ENCODE assay signal across 14 cellular contexts in genomic region chr1:43548285-43549271, GRCh38. TPM values are rescaled to one million over a fixed set of nuclear protein-coding genes. Genes with fewer than 3 reads are reported as not detected.
DNase-seq lines count a peak whose midpoint lies in the region; ATAC-seq, FAIRE-seq and TF ChIP-seq lines count a peak whose summit lies in the region.
"Had no signal": no experiment of that assay in that cellular context is flagged by ENCODE, and none has a peak within 500 bp of the region (broad histone marks: within the 10 kb centered on the region; RNA-seq: fewer than 3 reads in every experiment).

No MANE protein-coding gene starts in this region.

- H3K27me3 ChIP-seq in neural progenitor cell (no peaks in the 10 kb centered on the region), HAP-1 (ENCODE audit: low read depth) (no peaks in the 10 kb centered on the region)

- POLR2A ChIA-PET in A549 (lab: Yijun Ruan, JAX) (no interaction called here), WTC11 (lab: Charles Lee) (interaction anchor here (1.3 to 3.5 kb wide), 4 partner anchors 10 to 105 kb away, joined by 3 to 24 read pairs (median 10); partner anchors contain the start of gene PTPRF)

- 54% methylated on average over 10 of the region's 18 CpGs for WGBS in A549 (ENCODE audit: missing lambda C conversion rate)

- H3K36me3 Mint-ChIP-seq in WTC11 (peaks cover 6% of the 10 kb centered on the region), neural progenitor cell (peaks cover 10% of the 10 kb centered on the region)

- TF ChIP-seq CTCF in A549 (IDR thresholded peaks at IDR 0.05) (no peak), WTC11 (IDR thresholded peaks at IDR 0.05) (no peak), neural progenitor cell (IDR thresholded peaks at IDR 0.05) (no peak)

- H3K36me3 ChIP-seq in neural progenitor cell (no peaks in the 10 kb centered on the region), HAP-1 (replicated peaks) (peaks cover 18% of the 10 kb centered on the region)
- H3K36me3 ChIP-seq: spleen had no signal

- peaks cover 33% of the 10 kb centered on the region for H3F3A ChIP-seq in neural progenitor cell (ENCODE audit: low read depth)

- DNase-seq in A549 (ENCODE audit: low read depth in 1 of 2, low spot score in 1 of 2) (peak; percentile 43 to 67), WTC11 (ENCODE audit: low spot score) (no peak), glomerular visceral epithelial cell (ENCODE audit: extremely low spot score) (peak; percentile 25), neural progenitor cell (ENCODE audit: low spot score) (no peak), HAP-1 (ENCODE audit: low spot score in 2 of 2) (no peak), NCI-H2227 (lab: John Stamatoyannopoulos, UW; ENCODE audit: unreplicated experiment) (no peak), iPS-NIHi11 (ENCODE audit: low spot score) (no peak)
- DNase-seq: activated gamma-delta T cell; central memory CD4-positive, alpha-beta T cell; spleen had no signal

- TF ChIP-seq RAD21 in A549 (conservative IDR thresholded peaks at IDR 0.05 in 1 of 2, IDR thresholded peaks at IDR 0.05 in 1 of 2): no peak

- H3K9me3 ChIP-seq in A549 (no peaks in the 10 kb centered on the region), neural progenitor cell (ENCODE audit: low read depth) (no peaks in the 10 kb centered on the region), HAP-1 (no peaks in the 10 kb centered on the region)
- H3K9me3 ChIP-seq: spleen had no signal

- no peak for FAIRE-seq in A549 (lab: Jason Lieb, UNC)
- FAIRE-seq: A204.1, GM12891 had no signal

- peaks cover 37% of the 10 kb centered on the region for H4K20me1 ChIP-seq in neural progenitor cell (ENCODE audit: low read depth)

- H3K79me2 ChIP-seq in neural progenitor cell (ENCODE audit: low read depth): peaks cover 16% of the 10 kb centered on the region

- H3K4me3 ChIP-seq in A549: no peak overlapping the region
- no peak overlapping the region for H3K4me3 ChIP-seq in neural progenitor cell
- H3K4me3 ChIP-seq in HAP-1: no peak overlapping the region
- H3K4me3 ChIP-seq: SK-N-MC, spleen had no signal

- H3K4me1 ChIP-seq in A549 (peaks cover 80% of the 10 kb centered on the region), neural progenitor cell (peaks cover 66% of the 10 kb centered on the region), HAP-1 (0 out of 2 replicates have a peak, but pooled peaks cover 5% of the 10 kb centered on the region)

- H3K4me2 ChIP-seq in A549: peak overlapping the region; percentile 63
- no peak overlapping the region for H3K4me2 ChIP-seq in neural progenitor cell

- no peak for TF ChIP-seq POLR2A in A549 (IDR thresholded peaks at IDR 0.05; ENCODE audit: low read length)

- H3K27ac Mint-ChIP-seq in WTC11 (peak overlapping the region; percentile 98), neural progenitor cell (peak overlapping the region; percentile 87)

- H2AFZ ChIP-seq in neural progenitor cell (replicated peaks): no peak overlapping the region

- ATAC-seq in A549 (peak; percentile 35 to 49; a peak in 5 of 6 replicates), WTC11 (no peak), HG02938 (IDR thresholded peaks at IDR 0.05; ENCODE audit: unreplicated experiment) (no peak)

- H3K27ac ChIP-seq in A549 (peak overlapping the region; percentile 69 to 88), neural progenitor cell (no peak overlapping the region)
- H3K27ac ChIP-seq: SK-N-MC, spleen had no signal

- H3K4me1 Mint-ChIP-seq in WTC11 (peaks cover 92% of the 10 kb centered on the region), neural progenitor cell (peaks cover 68% of the 10 kb centered on the region)

- H3K27me3 Mint-ChIP-seq in WTC11 (ENCODE audit: low read depth): no peaks in the 10 kb centered on the region
- H3K27me3 Mint-ChIP-seq in neural progenitor cell (ENCODE audit: insufficient read depth, low read depth): peaks cover 4% of the 10 kb centered on the region

- H3K9me3 Mint-ChIP-seq in WTC11 (no peaks in the 10 kb centered on the region), neural progenitor cell (no peaks in the 10 kb centered on the region)

- CTCF ChIA-PET in A549 (lab: Yijun Ruan, JAX): interaction anchor here (0.6 to 1.1 kb wide), 2 partner anchors 11 to 328 kb away, joined by 5 read pairs; no protein-coding TSS in a partner anchor
- CTCF ChIA-PET in WTC11 (lab: Charles Lee): interaction anchor here (1.2 to 4.7 kb wide), 5 partner anchors 14 to 105 kb away, joined by 3 to 23 read pairs (median 5); partner anchors contain the start of gene PTPRF

- H3K9ac ChIP-seq in neural progenitor cell: no peak overlapping the region

- TF ChIP-seq EP300 in A549 (IDR thresholded peaks at IDR 0.05): peak in 1 of 2 experiments; percentile 28; a peak in 1 of 5 replicates

- in situ Hi-C loops in HAP-1 (cut with MboI; ENCODE audit: low sequenced_read_pairs): loop anchor here (25.0 kb wide), 1 partner anchor 389 kb away; the partner anchor contains the start of genes ARTN and IPO13

- peak overlapping the region; percentile 56 for H3K4me3 Mint-ChIP-seq in WTC11
- no peak overlapping the region for H3K4me3 Mint-ChIP-seq in neural progenitor cell

TF ChIP-seq in A549, 52 proteins besides CTCF, POLR2A, EP300 and RAD21:
- no peak for TF ChIP-seq KDM5A (IDR thresholded peaks at IDR 0.05)
- TF ChIP-seq CEBPB (IDR thresholded peaks at IDR 0.05): peak; percentile 58 to 86; a peak in 3 of 4 replicates
- TF ChIP-seq MYC (IDR thresholded peaks at IDR 0.05; ENCODE audit: borderline replicate concordance, low read length): no peak

TF ChIP-seq in WTC11, 78 proteins besides CTCF, POLR2A, EP300 and RAD21:
- no peak for TF ChIP-seq TCF7 (CRISPR knock-in tag; IDR thresholded peaks at IDR 0.05; ENCODE audit: low read depth)
- peak; percentile 90 for TF ChIP-seq GABPB1 (CRISPR knock-in tag; IDR thresholded peaks at IDR 0.05)
TF ChIP-seq in WTC11: peak in this region for 1.

RNA-seq across cellular contexts. Expression of gene PTPRF, which starts 17.9 kb away (rescaled TPM):
- polyA plus RNA-seq in A549 (2011; rRNA removed) (96.5 and 111 TPM in 2 replicates), A549 (2017; fragmentation: RNase III; extraction: RNeasy Plus Mini Kit Qiagen cat#74134 plus additional on column Dnase treatment) (68.3 to 75.4 TPM (median 68.5 TPM) in 3 replicates)
- 84.0 and 107 TPM in 2 replicates for polyA plus RNA-seq in A549 (2012; cell fraction: cytosol; rRNA removed)
- 211 and 261 TPM in 2 replicates for polyA plus RNA-seq in A549 (2012; cell fraction: nucleus; rRNA removed)
- 308 and 310 TPM in 2 replicates for polyA minus RNA-seq in A549 (2011; rRNA and poly(A)+ RNA removed)
- total RNA-seq in WTC11 (2021) (248 to 295 TPM (median 275 TPM) in 3 replicates), neural progenitor cell (ENCODE audit: low replicate concordance) (71.1 and 119 TPM in 2 replicates)

Comparison
In these comparisons a context has a peak if more than half of its experiments do, and no peak if none do; other contexts are left out.
1. ATAC-seq: peak in A549 (2 of 2); none in WTC11 (single experiment) and HG02938 (single experiment).
2. DNase-seq: peak in A549 (2 of 2) and glomerular visceral epithelial cell (single experiment); none in WTC11 (single experiment), neural progenitor cell (single experiment), HAP-1 (0 of 2), NCI-H2227 (single experiment) and iPS-NIHi11 (single experiment).